ENCODE assay signal across 8 cellular contexts in the genomic region with DNA sequence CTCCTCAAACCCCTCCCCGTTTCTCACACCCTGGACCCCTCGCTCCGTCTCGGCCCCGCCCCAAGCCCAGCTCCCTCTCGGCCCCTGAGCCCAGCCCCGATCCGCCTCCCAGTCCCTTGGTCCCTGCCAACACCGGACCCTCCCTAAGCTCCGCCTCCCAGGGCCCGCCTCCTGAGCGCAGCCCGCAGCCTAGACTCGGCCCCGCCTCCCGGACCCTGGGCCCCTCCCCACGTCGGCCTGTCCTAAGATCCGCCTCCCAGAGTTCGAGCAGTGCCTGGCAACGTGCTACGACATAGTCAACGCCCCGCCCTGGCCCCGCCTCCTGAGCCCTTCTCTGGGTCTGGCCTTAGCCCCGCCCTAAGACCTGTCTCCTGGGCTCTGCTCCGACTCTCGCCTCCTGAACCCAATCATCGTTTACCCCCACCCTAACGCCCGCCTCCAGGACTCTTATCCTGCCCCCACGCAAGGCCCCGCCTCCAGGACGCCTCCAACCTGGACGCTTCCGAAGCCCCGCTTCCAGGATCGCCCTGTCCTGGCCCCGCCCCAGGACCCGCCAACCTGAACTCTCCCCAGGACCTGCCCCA.
DNase-seq lines count a peak whose midpoint lies in the region; ATAC-seq and TF ChIP-seq lines count a peak whose summit lies in the region.
"Not testable (repeated sequence)": the region's sequence is repeated elsewhere in the genome, so short reads cannot be mapped to it uniquely, and the experiment has no call there.

No MANE protein-coding gene starts in this region.

- not testable (repeated sequence) for H3K27ac ChIP-seq in OCI-LY3 (ENCODE audit: low read length)

- ATAC-seq in GM21529 (IDR thresholded peaks at IDR 0.05; ENCODE audit: unreplicated experiment) = peak; percentile 91

- peak; percentile 76 for DNase-seq in D341Med (ENCODE audit: low spot score)
- DNase-seq in HuH-7.5 (ENCODE audit: low spot score) = peak; percentile 76
- peak; percentile 99 for DNase-seq in activated T-cell treated with anti-CD3 and anti-CD28 coated beads for 24 hours (ENCODE audit: low read depth)
- DNase-seq in epidermal melanocyte (ENCODE audit: insufficient read length, low spot score) = peak; percentile 57
- peak; percentile 95 for DNase-seq in middle frontal gyrus (ENCODE audit: extremely low spot score, low spot score)
- peak; percentile 98 to 99 for DNase-seq in stimulated activated CD8-positive, alpha-beta memory T cell treated with anti-CD3 and anti-CD28 coated beads, Interleukin-2, amount 100 ng/mL, for 1 hour (ENCODE audit: low read depth in 2 of 2)

- H3K4me3 ChIP-seq in OCI-LY3 (ENCODE audit: low read length) = peak overlapping the region; percentile 77

- H3K9me3 ChIP-seq in OCI-LY3 (ENCODE audit: insufficient read depth, low read length) = not testable (repeated sequence)

- H3K36me3 ChIP-seq in OCI-LY3 (replicated peaks; ENCODE audit: low read depth, low read length) = not testable (repeated sequence)

- not testable (repeated sequence) for H4K20me1 ChIP-seq in OCI-LY3 (ENCODE audit: insufficient read depth, low read length)

- not testable (repeated sequence) for H3K4me1 ChIP-seq in OCI-LY3 (ENCODE audit: low read length)

- not testable (repeated sequence) for H3K79me2 ChIP-seq in OCI-LY3 (ENCODE audit: low read length)

- H3K9ac ChIP-seq in OCI-LY3 (ENCODE audit: low read length) = peak overlapping the region; percentile 47; the same call in 1 of the 2 replicates

- not testable (repeated sequence) for H3K27me3 ChIP-seq in OCI-LY3 (ENCODE audit: low read depth, low read length)

- TF ChIP-seq CTCF in OCI-LY3 (IDR thresholded peaks at IDR 0.05; ENCODE audit: low read depth, low read length) = not testable (repeated sequence)

- peak overlapping the region; percentile 82 for H3K4me2 ChIP-seq in OCI-LY3 (ENCODE audit: low read length)

- H2AFZ ChIP-seq in OCI-LY3 (ENCODE audit: low read depth, low read length) = peak overlapping the region; percentile 39; the same call in 1 of the 2 replicates
